ENCODE assay signal across 8 cellular contexts in the genomic region with DNA sequence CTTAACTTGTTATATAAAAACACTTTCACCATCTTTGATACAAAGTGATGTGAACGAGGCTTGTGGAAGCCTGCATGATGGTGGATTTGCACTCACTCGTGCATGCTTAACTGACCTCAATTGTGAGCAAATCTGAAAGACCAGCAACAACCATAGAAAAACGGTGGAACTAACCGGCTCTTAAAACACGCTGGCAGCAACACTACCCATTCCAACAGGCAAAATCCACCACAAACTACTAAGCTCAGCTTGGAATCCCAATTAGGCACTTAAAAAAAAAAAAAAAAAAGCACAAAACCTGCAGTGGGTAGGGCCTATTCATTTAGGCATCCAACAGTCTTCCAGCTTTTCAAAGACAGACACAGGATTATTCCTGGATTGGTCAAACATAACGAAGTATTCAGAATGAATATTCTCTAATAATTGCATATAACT. TPM values are rescaled to one million over a fixed set of nuclear protein-coding genes. Genes with fewer than 3 reads are reported as not detected.
DNase-seq lines count a peak whose midpoint lies in the region; ATAC-seq and TF ChIP-seq lines count a peak whose summit lies in the region.

No MANE protein-coding gene starts in this region.

- peaks cover 0 to 2% (median 0%) of the 10 kb centered on the region in 3 donors for H3K27me3 Mint-ChIP-seq in CD14-positive monocyte (ENCODE audit: low read depth in 3 of 3)
- no peaks in the 10 kb centered on the region; the same call in 1 of the 2 replicates for H3K27me3 Mint-ChIP-seq in HFFc6 (ENCODE audit: insufficient read depth)
- no peaks in the 10 kb centered on the region for H3K27me3 Mint-ChIP-seq in activated T-helper 2 cell treated with anti-CD3 and anti-CD28 coated beads, Interferon-gamma antibody, Interleukin-2, Interleukin-4, amounts not matched to agents 10 μg/mL and 5 μg/mL and 100 μg/mL, durations not matched to agents 14 hours and 24 hours and 36 hours (ENCODE audit: low read depth)
- H3K27me3 Mint-ChIP-seq in stimulated activated memory B cell treated with anti-CD40 and anti-IgM and Interleukin-4, amounts not matched to agents 10 μg/mL and 1 μg/mL and 100 μg/mL, for 72 hours = no peaks in the 10 kb centered on the region

- peak overlapping the region; percentile 99; the same call in 1 of the 2 replicates for H3K9ac ChIP-seq in iPS-20b (ENCODE audit: low read depth, low read length)

- H3K27ac Mint-ChIP-seq in CD14-positive monocyte (peak overlapping the region in 5 of 7 donors; percentile 35 to 91 (median 81)), HFFc6 (peak overlapping the region; percentile 69)
- peak overlapping the region; percentile 52 for H3K27ac Mint-ChIP-seq in activated T-helper 2 cell treated with anti-CD3 and anti-CD28 coated beads, Interferon-gamma antibody, Interleukin-2, Interleukin-4, amounts not matched to agents 10 μg/mL and 5 μg/mL and 100 μg/mL, durations not matched to agents 14 hours and 24 hours and 36 hours
- peak overlapping the region; percentile 88 for H3K27ac Mint-ChIP-seq in stimulated activated memory B cell treated with anti-CD40 and anti-IgM and Interleukin-4, amounts not matched to agents 10 μg/mL and 1 μg/mL and 100 μg/mL, for 72 hours

- TF ChIP-seq CTCF in CD14-positive monocyte (IDR thresholded peaks at IDR 0.05) (no peak), HFFc6 (IDR thresholded peaks at IDR 0.05) (no peak)

- peak overlapping the region; percentile 81 to 91 for H3K4me3 Mint-ChIP-seq in CD14-positive monocyte
- peak overlapping the region; percentile 92 for H3K4me3 Mint-ChIP-seq in HFFc6
- H3K4me3 Mint-ChIP-seq in activated T-helper 2 cell treated with anti-CD3 and anti-CD28 coated beads, Interferon-gamma antibody, Interleukin-2, Interleukin-4, amounts not matched to agents 10 μg/mL and 5 μg/mL and 100 μg/mL, durations not matched to agents 14 hours and 24 hours and 36 hours (ENCODE audit: low read depth) = peak overlapping the region; percentile 99
- H3K4me3 Mint-ChIP-seq in stimulated activated memory B cell treated with anti-CD40 and anti-IgM and Interleukin-4, amounts not matched to agents 10 μg/mL and 1 μg/mL and 100 μg/mL, for 72 hours = peak overlapping the region; percentile 96

- H3K4me1 Mint-ChIP-seq in CD14-positive monocyte (peaks cover 66% of the 10 kb centered on the region), HFFc6 (ENCODE audit: low read depth) (peaks cover 54% of the 10 kb centered on the region)
- peaks cover 54% of the 10 kb centered on the region for H3K4me1 Mint-ChIP-seq in activated T-helper 2 cell treated with anti-CD3 and anti-CD28 coated beads, Interferon-gamma antibody, Interleukin-2, Interleukin-4, amounts not matched to agents 10 μg/mL and 5 μg/mL and 100 μg/mL, durations not matched to agents 14 hours and 24 hours and 36 hours (ENCODE audit: low read depth)
- H3K4me1 Mint-ChIP-seq in stimulated activated memory B cell treated with anti-CD40 and anti-IgM and Interleukin-4, amounts not matched to agents 10 μg/mL and 1 μg/mL and 100 μg/mL, for 72 hours = peaks cover 81% of the 10 kb centered on the region

- H3K4me1 ChIP-seq in iPS-20b (ENCODE audit: insufficient read depth, low read length) = peaks cover 6% of the 10 kb centered on the region; the same call in 1 of the 2 replicates

- H3K9me3 Mint-ChIP-seq in CD14-positive monocyte (no peaks in the 10 kb centered on the region), HFFc6 (no peaks in the 10 kb centered on the region)
- H3K9me3 Mint-ChIP-seq in activated T-helper 2 cell treated with anti-CD3 and anti-CD28 coated beads, Interferon-gamma antibody, Interleukin-2, Interleukin-4, amounts not matched to agents 10 μg/mL and 5 μg/mL and 100 μg/mL, durations not matched to agents 14 hours and 24 hours and 36 hours = no peaks in the 10 kb centered on the region
- no peaks in the 10 kb centered on the region for H3K9me3 Mint-ChIP-seq in stimulated activated memory B cell treated with anti-CD40 and anti-IgM and Interleukin-4, amounts not matched to agents 10 μg/mL and 1 μg/mL and 100 μg/mL, for 72 hours

- no peaks in the 10 kb centered on the region for H3K9me3 ChIP-seq in iPS-20b (ENCODE audit: insufficient read depth, low read depth, low read length)

- H3K36me3 Mint-ChIP-seq in CD14-positive monocyte (peaks cover 0 to 16% of the 10 kb centered on the region in 2 donors), HFFc6 (ENCODE audit: low read depth) (peaks cover 23% of the 10 kb centered on the region)
- H3K36me3 Mint-ChIP-seq in activated T-helper 2 cell treated with anti-CD3 and anti-CD28 coated beads, Interferon-gamma antibody, Interleukin-2, Interleukin-4, amounts not matched to agents 10 μg/mL and 5 μg/mL and 100 μg/mL, durations not matched to agents 14 hours and 24 hours and 36 hours (ENCODE audit: low read depth) = peaks cover 57% of the 10 kb centered on the region
- peaks cover 18% of the 10 kb centered on the region for H3K36me3 Mint-ChIP-seq in stimulated activated memory B cell treated with anti-CD40 and anti-IgM and Interleukin-4, amounts not matched to agents 10 μg/mL and 1 μg/mL and 100 μg/mL, for 72 hours

- H3K27me3 ChIP-seq in iPS-20b (ENCODE audit: insufficient read depth, low read length) = no peaks in the 10 kb centered on the region

- intact Hi-C loops in CD14-positive monocyte (cut with micrococcal nuclease) = loop anchor here (5.0 to 10.0 kb wide), 4 partner anchors 41 to 127 kb away; a partner anchor contains a TSS
- intact Hi-C loops in activated T-helper 2 cell treated with anti-CD3 and anti-CD28 coated beads, Interferon-gamma antibody, Interleukin-2, Interleukin-4, amounts not matched to agents 10 μg/mL and 5 μg/mL and 100 μg/mL, durations not matched to agents 14 hours and 24 hours and 36 hours (cut with micrococcal nuclease) = loop anchor here (5.0 to 10.0 kb wide), 4 partner anchors 34 to 367 kb away; a partner anchor contains a TSS

- H3K4me3 ChIP-seq in iPS-20b (ENCODE audit: low read length) = peak overlapping the region; percentile 98

- peaks cover 22% of the 10 kb centered on the region for H3K36me3 ChIP-seq in iPS-20b (ENCODE audit: insufficient read depth, low read depth, low read length)

- no peak for ATAC-seq in stimulated activated memory B cell treated with anti-CD40 and anti-IgM and Interleukin-4, amounts not matched to agents 10 μg/mL and 1 μg/mL and 100 μg/mL, for 72 hours
- ATAC-seq in HG03571 (IDR thresholded peaks at IDR 0.05; ENCODE audit: unreplicated experiment) (no peak), GM21381 (IDR thresholded peaks at IDR 0.05; ENCODE audit: unreplicated experiment) (no peak), HG03457 (IDR thresholded peaks at IDR 0.05; ENCODE audit: unreplicated experiment) (no peak)

- DNase-seq in CD14-positive monocyte (ENCODE audit: low spot score) (no peak), HFFc6 (peak; percentile 59)
- DNase-seq in activated T-helper 2 cell treated with anti-CD3 and anti-CD28 coated beads, Interferon-gamma antibody, Interleukin-2, Interleukin-4, amounts not matched to agents 10 μg/mL and 5 μg/mL and 100 μg/mL, durations not matched to agents 14 hours and 24 hours and 36 hours (ENCODE audit: low spot score) = no peak

- H3K27ac ChIP-seq in iPS-20b (ENCODE audit: low read length) = no peak overlapping the region

RNA-seq across cellular contexts. Expression of a gene that starts 1.8 kb away (rescaled TPM):
- 100 to 1,000 TPM; 316 to 320 TPM for polyA plus RNA-seq in CD14-positive monocyte
- total RNA-seq in HFFc6 (2021; fragmentation: NEBNext Ultra II Directional; extraction: Animal tissue kit (Norgen Biotek cat#: 25700)) = 100 to 1,000 TPM; 248 to 267 (median 259) TPM
- total RNA-seq in activated T-helper 2 cell treated with anti-CD3 and anti-CD28 coated beads, Interferon-gamma antibody, Interleukin-2, Interleukin-4, amounts not matched to agents 10 μg/mL and 5 μg/mL and 100 μg/mL, durations not matched to agents 14 hours and 24 hours and 36 hours = 301 and 302 TPM in 2 replicates
